ENCODE assay signal across 24 cellular contexts in genomic region chrX:3006500-3006899, GRCh38. TPM values are rescaled to one million over a fixed set of nuclear protein-coding genes. Genes with fewer than 3 reads are reported as not detected.
DNase-seq lines count a peak whose midpoint lies in the region; ATAC-seq, FAIRE-seq and TF ChIP-seq lines count a peak whose summit lies in the region.
"Had no signal": no experiment of that assay in that cellular context is flagged by ENCODE, and none has a peak within 500 bp of the region (broad histone marks: within the 10 kb centered on the region; RNA-seq: fewer than 3 reads in every experiment).

Gene ARSH, plus strand, starts transcription at chrX:3006546. Its CDS starts 67 bp downstream, at chrX:3006613.

- no peaks in the 10 kb centered on the region for H3K4me1 ChIP-seq in A549
- H3K4me1 ChIP-seq in K562 (replicated peaks in 1 of 2; ENCODE audit: control insufficient read depth in 2 of 2, insufficient read depth in 2 of 2, low read length in 2 of 2): no peaks in the 10 kb centered on the region

- no peak for TF ChIP-seq RAD21 in A549 (conservative IDR thresholded peaks at IDR 0.05 in 1 of 2, IDR thresholded peaks at IDR 0.05 in 1 of 2)
- TF ChIP-seq RAD21 in K562 (CRISPR knock-in tag; conservative IDR thresholded peaks at IDR 0.05 in 1 of 2, IDR thresholded peaks at IDR 0.05 in 1 of 2): no peak

- H3K79me2 ChIP-seq in K562 (ENCODE audit: control insufficient read depth, insufficient read depth, low read length): no peaks in the 10 kb centered on the region

- TF ChIP-seq EP300 in A549 (IDR thresholded peaks at IDR 0.05) (no peak), K562 (IDR thresholded peaks at IDR 0.05; ENCODE audit: low read length) (no peak)

- H4K20me1 ChIP-seq in K562 (replicated peaks; ENCODE audit: control insufficient read depth, insufficient read depth, low read length): no peaks in the 10 kb centered on the region

- POLR2A ChIA-PET in A549 (lab: Yijun Ruan, JAX): no interaction called here
- POLR2A ChIA-PET in K562 (lab: Yijun Ruan, JAX): interaction anchor here (1.2 kb wide), 1 partner anchor 15 kb away, joined by 3 read pairs; no protein-coding TSS in a partner anchor

- TF ChIP-seq POLR2A in A549 (IDR thresholded peaks at IDR 0.05; ENCODE audit: low read length): no peak
- TF ChIP-seq POLR2A in NB4 (IDR thresholded peaks at IDR 0.05; ENCODE audit: extremely low read depth, insufficient read length): no peak
- TF ChIP-seq POLR2A in K562 (conservative IDR thresholded peaks at IDR 0.05): no peak

- H2AFZ ChIP-seq in K562 (ENCODE audit: low read depth, low read length): no peak within 1 kb of the TSS
- H2AFZ ChIP-seq: GM23248 had no signal

- DNase-seq in A549 (ENCODE audit: low read depth in 1 of 2, low spot score in 1 of 2): no peak
- peak; percentile 43 for DNase-seq in NB4 (ENCODE audit: low read depth)
- no peak for DNase-seq in K562 (ENCODE audit: extremely low read depth in 1 of 4, low spot score in 3 of 4)
- no peak for DNase-seq in NCI-H2171 (lab: John Stamatoyannopoulos, UW)
- DNase-seq in NCI-H1694 (lab: John Stamatoyannopoulos, UW): no peak
- DNase-seq: 8988T; C1 segment of cervical spinal cord; Calu3; CD4-positive, alpha-beta memory T cell; COR-L47; DMS53; DMS79 treated with DMSO at 0.1 percent for 48 hours; GF-D8; GM23248; H7; HCEC 1CT had no signal

- ATAC-seq in A549: no peak
- ATAC-seq in K562: no peak
- ATAC-seq in GM21423 (IDR thresholded peaks at IDR 0.05; ENCODE audit: unreplicated experiment): no peak

- H3K27me3 ChIP-seq in K562 (ENCODE audit: control insufficient read depth in 2 of 2, insufficient read depth in 2 of 2, low read length in 2 of 2): no peaks in the 10 kb centered on the region

- intact Hi-C loops in K562 (cut with micrococcal nuclease): no loop called here

- in situ Hi-C loops in K562 (cut with MboI): no loop called here

- no TSS peak for BruUV-seq in K562 (replicated peaks; lab: Mats Ljungman, UMichigan)

- H3K9ac ChIP-seq in K562 (ENCODE audit: insufficient read depth in 1 of 2, low read depth in 2 of 2, low read length in 2 of 2): no peak within 1 kb of the TSS
- H3K9ac ChIP-seq: GM23248 had no signal

- CTCF ChIA-PET in A549 (lab: Yijun Ruan, JAX): no interaction called here
- CTCF ChIA-PET in K562 (lab: Yijun Ruan, JAX; ENCODE audit: low intra/inter-chr PET ratio): no interaction called here

- H3K4me3 ChIP-seq in A549 (no peak within 1 kb of the TSS), NB4 (ENCODE audit: low read depth, low read length) (no peak within 1 kb of the TSS), K562 (no peak within 1 kb of the TSS)
- H3K4me3 ChIP-seq: GM23248 had no signal

- no peak within 1 kb of the TSS for H3K4me2 ChIP-seq in A549
- no peak within 1 kb of the TSS for H3K4me2 ChIP-seq in K562 (ENCODE audit: insufficient read depth, low read length)

- H3K9me3 ChIP-seq in A549 (no peaks in the 10 kb centered on the region; the same call in 2 of the 3 replicates), K562 (replicated peaks; ENCODE audit: control insufficient read depth, insufficient read depth, low read depth, low read length) (peaks cover 3% of the 10 kb centered on the region)

- WGBS in A549 (ENCODE audit: missing lambda C conversion rate): 35% methylated on average over 6 of the region's 6 CpGs
- 4% methylated on average over 5 of the region's 6 CpGs for WGBS in K562 (ENCODE audit: insufficient coverage, low coverage, missing lambda C conversion rate)

- FAIRE-seq in A549 (lab: Jason Lieb, UNC): peak; percentile 56
- no peak for FAIRE-seq in K562 (lab: Jason Lieb, UNC)
- FAIRE-seq: GM12891, GM18507, H1 had no signal

- no peak within 1 kb of the TSS for H3K27ac ChIP-seq in A549
- no peak within 1 kb of the TSS for H3K27ac ChIP-seq in K562 (ENCODE audit: extremely low read depth, low read depth, low read length)
- H3K27ac ChIP-seq: GM23248 had no signal

- H3K36me3 ChIP-seq in K562 (ENCODE audit: control insufficient read depth, insufficient read depth, low read length): no peaks in the 10 kb centered on the region

- no peak for TF ChIP-seq CTCF in A549 (IDR thresholded peaks at IDR 0.05)
- no peak for TF ChIP-seq CTCF in NB4 (IDR thresholded peaks at IDR 0.05; ENCODE audit: low read depth, low read length)
- TF ChIP-seq CTCF in K562 (IDR thresholded peaks at IDR 0.05 in 2 of 3, conservative IDR thresholded peaks at IDR 0.05 in 1 of 3; ENCODE audit: insufficient read depth in 2 of 3, low read depth in 1 of 3, low read length in 3 of 3): no peak

- H3K9me1 ChIP-seq in K562 (ENCODE audit: control insufficient read depth, insufficient read depth, low read length): no peaks in the 10 kb centered on the region

TF ChIP-seq in A549, 52 proteins besides CTCF, POLR2A, EP300 and RAD21 (continues in another document):
- TF ChIP-seq, protein P1, sequence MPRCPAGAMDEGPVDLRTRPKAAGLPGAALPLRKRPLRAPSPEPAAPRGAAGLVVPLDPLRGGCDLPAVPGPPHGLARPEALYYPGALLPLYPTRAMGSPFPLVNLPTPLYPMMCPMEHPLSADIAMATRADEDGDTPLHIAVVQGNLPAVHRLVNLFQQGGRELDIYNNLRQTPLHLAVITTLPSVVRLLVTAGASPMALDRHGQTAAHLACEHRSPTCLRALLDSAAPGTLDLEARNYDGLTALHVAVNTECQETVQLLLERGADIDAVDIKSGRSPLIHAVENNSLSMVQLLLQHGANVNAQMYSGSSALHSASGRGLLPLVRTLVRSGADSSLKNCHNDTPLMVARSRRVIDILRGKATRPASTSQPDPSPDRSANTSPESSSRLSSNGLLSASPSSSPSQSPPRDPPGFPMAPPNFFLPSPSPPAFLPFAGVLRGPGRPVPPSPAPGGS (IDR thresholded peaks at IDR 0.05): no peak
- TF ChIP-seq SMC3 (IDR thresholded peaks at IDR 0.05) (no peak), MAFK (IDR thresholded peaks at IDR 0.05; ENCODE audit: partially characterized antibody) (no peak), ZFP36 (IDR thresholded peaks at IDR 0.05; ENCODE audit: borderline replicate concordance, partially characterized antibody) (no peak), HOXB13 (CRISPR knock-in tag; IDR thresholded peaks at IDR 0.05; ENCODE audit: low read depth) (no peak), HDAC2 (IDR thresholded peaks at IDR 0.05) (no peak), HOXB5 (CRISPR knock-in tag; IDR thresholded peaks at IDR 0.05) (no peak), KDM1A (IDR thresholded peaks at IDR 0.05; ENCODE audit: low read depth) (no peak), RCOR1 (IDR thresholded peaks at IDR 0.05; ENCODE audit: low read depth, low read length) (no peak), POLR2AphosphoS2 (conservative IDR thresholded peaks at IDR 0.05; ENCODE audit: low read length) (no peak), CEBPB (IDR thresholded peaks at IDR 0.05) (no peak), ZC3H11A (IDR thresholded peaks at IDR 0.05) (no peak), SREBF2 (IDR thresholded peaks at IDR 0.05) (no peak)

TF ChIP-seq in K562, 482 proteins besides CTCF, POLR2A, EP300 and RAD21:
- TF ChIP-seq SOX6 (IDR thresholded peaks at IDR 0.05): peak; percentile 47; the same call in 1 of the 2 replicates
- TF ChIP-seq SMAD1 (IDR thresholded peaks at IDR 0.05; ENCODE audit: low read depth, low read length, partially characterized antibody): no peak

RNA-seq across cellular contexts. Expression of gene ARSH, which starts in this region (rescaled TPM):
- polyA plus RNA-seq in A549 (2011; rRNA removed) (not detected in 2 replicates), A549 (2017; fragmentation: RNase III; extraction: RNeasy Plus Mini Kit Qiagen cat#74134 plus additional on column Dnase treatment) (not detected in 3 replicates), K562 (2011; rRNA removed) (not detected in 2 replicates), K562 (2014; fragmentation: Illumina TruSeq; extraction: Trizol) (not detected in 2 replicates), K562 (2014; fragmentation: Nextera tagmentation; extraction: Ambion mirVana) (not detected), K562 (2014; rRNA removed) (not detected in 2 replicates)
- polyA plus RNA-seq in A549 (2012; cell fraction: cytosol; rRNA removed): not detected in 2 replicates
- not detected in 2 replicates for polyA plus RNA-seq in A549 (2012; cell fraction: nucleus; rRNA removed)
- polyA minus RNA-seq in A549 (2011; rRNA and poly(A)+ RNA removed): not detected in 2 replicates
- total RNA-seq in K562 (2011; cell fraction: chromatin; rRNA removed; ENCODE audit: low replicate concordance): not detected in 2 replicates
- total RNA-seq in K562 (2011; cell fraction: nucleolus; rRNA removed): not detected in 2 replicates
- total RNA-seq in K562 (2011; cell fraction: nucleoplasm; rRNA removed): not detected in 2 replicates
- total RNA-seq in K562 (2014; rRNA removed) (not detected in 2 replicates), K562 (2014; rRNA removed; fragmentation: Illumina TruSeq; extraction: Trizol) (not detected in 2 replicates), K562 (2015; rRNA removed; fragmentation: Illumina TruSeq; extraction: Trizol) (not detected in 2 replicates), K562 (2021) (not detected in 2 replicates)
- not detected in 2 replicates for polyA plus RNA-seq in K562 (2011; cell fraction: cytosol; rRNA removed)
- not detected in 2 replicates for polyA plus RNA-seq in K562 (2011; cell fraction: nucleus; rRNA removed)
- polyA plus RNA-seq in K562 (2012): not detected in 2 replicates
- not detected in 2 replicates for polyA minus RNA-seq in K562 (2011; rRNA and poly(A)+ RNA removed)
- not detected in 2 replicates for polyA minus RNA-seq in K562 (2011; cell fraction: cytosol; rRNA and poly(A)+ RNA removed)
- not detected in 2 replicates for polyA minus RNA-seq in K562 (2011; cell fraction: nucleus; rRNA and poly(A)+ RNA removed)
- total RNA-seq: A673; Calu3; CD4-positive, alpha-beta memory T cell; Daoy; G401; GM23248; H1; H7 had no signal
- polyA plus RNA-seq: BJ; CD4-positive, alpha-beta memory T cell; GM23248; H1 had no signal
